In genomic region chr3:193680220-193680619, GRCh38 we compare ENCODE assay signal across 21 cellular contexts.
A peak's percentile ranks its signal among the peaks of the same experiment; 100 is the strongest.
DNase-seq lines count a peak whose midpoint lies in the region; ATAC-seq, FAIRE-seq and TF ChIP-seq lines count a peak whose summit lies in the region.
"Had no signal": no experiment of that assay in that cellular context is flagged by ENCODE, and none has a peak within 500 bp of the region (broad histone marks: within the 10 kb centered on the region; RNA-seq: fewer than 3 reads in every experiment).

No MANE protein-coding gene starts in this region.

- no peak overlapping the region for H3K27ac Mint-ChIP-seq in GM23338
- no peak overlapping the region for H3K27ac Mint-ChIP-seq in astrocyte (ENCODE audit: unreplicated experiment)
- H3K27ac Mint-ChIP-seq: activated naive CD8-positive, alpha-beta T cell; activated T-cell treated with anti-CD3 and anti-CD28 coated beads, Interleukin-2, amount 50 U/mL, for 24 hours; HFFc6; stimulated activated naive CD8-positive, alpha-beta T cell treated with anti-CD3 and anti-CD28 coated beads, Interleukin-15, amount 100 ng/mL, for 72 hours had no signal

- H3K79me2 ChIP-seq in GM23338 (replicated peaks; ENCODE audit: insufficient read depth) (no peaks in the 10 kb centered on the region), astrocyte (ENCODE audit: insufficient read depth, low read length) (no peaks in the 10 kb centered on the region)
- H3K79me2 ChIP-seq: parathyroid adenoma had no signal

- ATAC-seq in GM23338 (peak; percentile 66), HG02970 (IDR thresholded peaks at IDR 0.05; ENCODE audit: low FRiP score, unreplicated experiment) (no peak), sciatic nerve (no peak)
- ATAC-seq: stimulated activated naive CD8-positive, alpha-beta T cell treated with anti-CD3 and anti-CD28 coated beads, Interleukin-15, amount 100 ng/mL, for 72 hours; upper lobe of right lung had no signal

- H3K27ac ChIP-seq in GM23338 (ENCODE audit: low read depth): no peak overlapping the region
- no peak overlapping the region for H3K27ac ChIP-seq in astrocyte (ENCODE audit: low read depth, low read length)
- H3K27ac ChIP-seq: cardiac muscle cell, parathyroid adenoma, SJSA1, upper lobe of right lung had no signal

- no peaks in the 10 kb centered on the region for H3K9me3 Mint-ChIP-seq in GM23338
- no peaks in the 10 kb centered on the region for H3K9me3 Mint-ChIP-seq in astrocyte (ENCODE audit: unreplicated experiment)
- H3K9me3 Mint-ChIP-seq: activated T-cell treated with anti-CD3 and anti-CD28 coated beads, Interleukin-2, amount 50 U/mL, for 24 hours; HFFc6; stimulated activated naive CD8-positive, alpha-beta T cell treated with anti-CD3 and anti-CD28 coated beads, Interleukin-15, amount 100 ng/mL, for 72 hours had no signal

- H3K36me3 Mint-ChIP-seq in GM23338 (ENCODE audit: low read depth) (peaks cover 11% of the 10 kb centered on the region), astrocyte (ENCODE audit: low read depth, unreplicated experiment) (peaks cover 11% of the 10 kb centered on the region)

- H3K4me2 ChIP-seq in GM23338 (no peak overlapping the region), astrocyte (ENCODE audit: low read length) (no peak overlapping the region)

- H3F3A ChIP-seq in GM23338 (replicated peaks; ENCODE audit: low read depth): no peaks in the 10 kb centered on the region

- DNase-seq in A172 (ENCODE audit: low spot score) (peak; percentile 10), GM23338 (ENCODE audit: low spot score) (peak; percentile 27), astrocyte (ENCODE audit: low read depth) (peak; percentile 54), iPS-NIHi7 (ENCODE audit: extremely low spot score) (peak; percentile 12), GM20000 (ENCODE audit: low spot score) (no peak), posterior cingulate gyrus (no peak), sciatic nerve (ENCODE audit: low spot score) (no peak)
- DNase-seq: ACHN; activated CD4-positive, alpha-beta T cell treated with anti-CD3 and anti-CD28 coated beads, Interleukin-2, amount 50 U/mL, for 4 hours; activated T-cell treated with anti-CD3 and anti-CD28 coated beads, Interleukin-2, amount 50 U/mL, for 24 hours; GF-D8; HFFc6; Kasumi-1; stimulated activated naive CD8-positive, alpha-beta T cell treated with anti-CD3 and anti-CD28 coated beads, Interleukin-15, amount 100 ng/mL, for 72 hours; upper lobe of right lung had no signal

- H4K20me1 ChIP-seq in GM23338 (replicated peaks; ENCODE audit: insufficient read depth) (no peaks in the 10 kb centered on the region), astrocyte (ENCODE audit: insufficient read depth, low read length) (no peaks in the 10 kb centered on the region)

- H3K9ac ChIP-seq in astrocyte (ENCODE audit: low read length): no peak overlapping the region
- H3K9ac ChIP-seq: parathyroid adenoma had no signal

- no peaks in the 10 kb centered on the region for H3K27me3 Mint-ChIP-seq in GM23338 (ENCODE audit: insufficient read depth, low read depth, poor library complexity)
- no peaks in the 10 kb centered on the region for H3K27me3 Mint-ChIP-seq in astrocyte (ENCODE audit: low read depth, unreplicated experiment)
- H3K27me3 Mint-ChIP-seq: activated naive CD8-positive, alpha-beta T cell; activated T-cell treated with anti-CD3 and anti-CD28 coated beads, Interleukin-2, amount 50 U/mL, for 24 hours; stimulated activated naive CD8-positive, alpha-beta T cell treated with anti-CD3 and anti-CD28 coated beads, Interleukin-15, amount 100 ng/mL, for 72 hours had no signal

- no peaks in the 10 kb centered on the region for H3K9me3 ChIP-seq in astrocyte (ENCODE audit: insufficient read depth, low read depth, low read length)
- H3K9me3 ChIP-seq: SJSA1, upper lobe of right lung had no signal

- H3K4me1 ChIP-seq in GM23338 (ENCODE audit: insufficient read depth) (no peaks in the 10 kb centered on the region), astrocyte (ENCODE audit: insufficient read depth, low read length) (peaks cover 3% of the 10 kb centered on the region)
- H3K4me1 ChIP-seq: parathyroid adenoma, upper lobe of right lung had no signal

- no peaks in the 10 kb centered on the region for H3K9me2 ChIP-seq in GM23338 (ENCODE audit: insufficient read depth)

- FAIRE-seq in astrocyte (lab: Jason Lieb, UNC): no peak
- FAIRE-seq: keratinocyte had no signal

- H3K36me3 ChIP-seq in GM23338 (ENCODE audit: insufficient read depth) (no peaks in the 10 kb centered on the region), astrocyte (ENCODE audit: insufficient read depth, low read length) (peaks cover 4% of the 10 kb centered on the region)
- H3K36me3 ChIP-seq: cardiac muscle cell had no signal

- H2AFZ ChIP-seq in GM23338 (no peak overlapping the region), astrocyte (ENCODE audit: low read depth, low read length) (no peak overlapping the region)
- H2AFZ ChIP-seq: parathyroid adenoma had no signal

- intact Hi-C loops in posterior cingulate gyrus (cut with DNase I) (no loop called here), sciatic nerve (cut with DNase I) (no loop called here)

- H3K4me3 ChIP-seq in GM23338 (no peak overlapping the region), astrocyte (ENCODE audit: insufficient read depth, low read depth, low read length) (no peak overlapping the region)
- H3K4me3 ChIP-seq: cardiac muscle cell, SJSA1, upper lobe of right lung had no signal

- H3K4me1 Mint-ChIP-seq in GM23338 (peaks cover 6% of the 10 kb centered on the region; the same call in 2 of the 3 replicates), astrocyte (ENCODE audit: low read depth, unreplicated experiment) (peaks cover 10% of the 10 kb centered on the region)

- TF ChIP-seq CTCF in GM23338 (conservative IDR thresholded peaks at IDR 0.05; ENCODE audit: low read depth in 2 of 2) (no peak), astrocyte (IDR thresholded peaks at IDR 0.05; ENCODE audit: insufficient read depth, low read depth, low read length) (no peak), GM20000 (IDR thresholded peaks at IDR 0.05; ENCODE audit: extremely low read depth, missing control alignments) (no peak)

- H3K27me3 ChIP-seq in GM23338 (ENCODE audit: insufficient read depth): no peaks in the 10 kb centered on the region
- no peaks in the 10 kb centered on the region for H3K27me3 ChIP-seq in astrocyte (ENCODE audit: insufficient read depth, low read length)
- H3K27me3 ChIP-seq: cardiac muscle cell, SJSA1, upper lobe of right lung had no signal

- H3K4me3 Mint-ChIP-seq in GM23338: no peak overlapping the region
- H3K4me3 Mint-ChIP-seq in astrocyte (ENCODE audit: unreplicated experiment): no peak overlapping the region
- H3K4me3 Mint-ChIP-seq: activated naive CD8-positive, alpha-beta T cell; activated T-cell treated with anti-CD3 and anti-CD28 coated beads, Interleukin-2, amount 50 U/mL, for 24 hours; HFFc6; stimulated activated naive CD8-positive, alpha-beta T cell treated with anti-CD3 and anti-CD28 coated beads, Interleukin-15, amount 100 ng/mL, for 72 hours had no signal

TF ChIP-seq in GM23338, 12 proteins besides CTCF, POLR2A, EP300 and RAD21:
- no peak for TF ChIP-seq EZH2 (IDR thresholded peaks at IDR 0.05; ENCODE audit: low read depth, unreplicated experiment)

Comparison
In these comparisons a context has a peak if more than half of its experiments do, and no peak if none do; other contexts are left out.
1. DNase-seq: peak in A172 (single experiment), GM23338 (single experiment), astrocyte (single experiment) and iPS-NIHi7 (single experiment); none in GM20000 (single experiment), posterior cingulate gyrus (0 of 10) and sciatic nerve (single experiment).